Comparison of ENCODE assay signal across 12 cellular contexts in genomic region chr14:20262642-20263128, GRCh38. TPM values are rescaled to one million over a fixed set of nuclear protein-coding genes. Genes with fewer than 3 reads are reported as not detected.
DNase-seq lines count a peak whose midpoint lies in the region; ATAC-seq and TF ChIP-seq lines count a peak whose summit lies in the region.
"Had no signal": no experiment of that assay in that cellular context is flagged by ENCODE, and none has a peak within 500 bp of the region (broad histone marks: within the 10 kb centered on the region; RNA-seq: fewer than 3 reads in every experiment).

No MANE protein-coding gene starts in this region.

- H3K27ac Mint-ChIP-seq in T-helper 2 cell treated with Interferon-gamma antibody and Interleukin-4, amounts not matched to agents 5 μg/mL and 100 μg/mL, for 36 hours, result no peak overlapping the region
- H3K27ac Mint-ChIP-seq: B cell had no signal

- no peaks in the 10 kb centered on the region for H3K9me3 Mint-ChIP-seq in T-helper 2 cell treated with Interferon-gamma antibody and Interleukin-4, amounts not matched to agents 5 μg/mL and 100 μg/mL, for 36 hours

- intact Hi-C loops in sciatic nerve (cut with DNase I), result no loop called here

- H3K4me3 Mint-ChIP-seq in T-helper 2 cell treated with Interferon-gamma antibody and Interleukin-4, amounts not matched to agents 5 μg/mL and 100 μg/mL, for 36 hours, result no peak overlapping the region
- H3K4me3 Mint-ChIP-seq: B cell had no signal

- peak; percentile 4 for DNase-seq in ACHN
- peak; percentile 31 for DNase-seq in HFF-Myc (ENCODE audit: extremely low read depth, low read depth)
- peak; percentile 64 for DNase-seq in T1000 (lab: John Stamatoyannopoulos, UW)
- peak; percentile 54 for DNase-seq in glomerular visceral epithelial cell (ENCODE audit: extremely low spot score)
- no peak for DNase-seq in GM10266 (ENCODE audit: extremely low spot score)
- DNase-seq in sciatic nerve (ENCODE audit: low spot score), result no peak
- DNase-seq in NCI-H128 (lab: John Stamatoyannopoulos, UW; ENCODE audit: unreplicated experiment), result no peak
- no peak for DNase-seq in T-helper 2 cell treated with Interferon-gamma antibody and Interleukin-4, amounts not matched to agents 5 μg/mL and 100 μg/mL, for 36 hours (ENCODE audit: low spot score)
- DNase-seq: NCI-H774, pancreas, trophoblast cell had no signal

- no peak overlapping the region for H3K4me3 ChIP-seq in HFF-Myc (replicated peaks; ENCODE audit: low read depth, low read length)
- H3K4me3 ChIP-seq: pancreas had no signal

- no peaks in the 10 kb centered on the region for H3K27me3 Mint-ChIP-seq in T-helper 2 cell treated with Interferon-gamma antibody and Interleukin-4, amounts not matched to agents 5 μg/mL and 100 μg/mL, for 36 hours (ENCODE audit: low read depth)
- H3K27me3 Mint-ChIP-seq: B cell had no signal

- no peak for TF ChIP-seq CTCF in HFF-Myc (IDR thresholded peaks at IDR 0.05; ENCODE audit: low read depth, low read length, missing control alignments)
- TF ChIP-seq CTCF in GM10266 (IDR thresholded peaks at IDR 0.05; ENCODE audit: control insufficient read depth, insufficient read depth, low read depth, missing control alignments), result no peak

- no peak for ATAC-seq in sciatic nerve
- ATAC-seq: pancreas had no signal

- no peaks in the 10 kb centered on the region for H3K4me1 Mint-ChIP-seq in T-helper 2 cell treated with Interferon-gamma antibody and Interleukin-4, amounts not matched to agents 5 μg/mL and 100 μg/mL, for 36 hours (ENCODE audit: low read depth)

- in situ Hi-C loops in ACHN (cut with HindIII; ENCODE audit: low pct_ligation_motif_present, low pct_unique_long_range_greater_than_20kb, low sequenced_read_pairs), result no loop called here

- H3K36me3 Mint-ChIP-seq in T-helper 2 cell treated with Interferon-gamma antibody and Interleukin-4, amounts not matched to agents 5 μg/mL and 100 μg/mL, for 36 hours (ENCODE audit: low read depth), result no peaks in the 10 kb centered on the region

RNA-seq across cellular contexts. Expression of gene OR11H4, which starts 23.6 kb away (rescaled TPM):
- total RNA-seq in sciatic nerve, result not detected
- total RNA-seq: B cell, pancreas had no signal

RNA-seq across cellular contexts. Expression of gene OR11H7, which starts 33.9 kb away (rescaled TPM):
- not detected for total RNA-seq in sciatic nerve
- total RNA-seq: B cell, pancreas had no signal

RNA-seq across cellular contexts. Expression of gene OR11H6, which starts 39.2 kb away (rescaled TPM):
- total RNA-seq in sciatic nerve, result not detected
- total RNA-seq: B cell, pancreas had no signal

RNA-seq across cellular contexts. Expression of gene TTC5, which starts 43.1 kb away (rescaled TPM):
- total RNA-seq in sciatic nerve, result 19.9 TPM

Comparison
In these comparisons a context has a peak if more than half of its experiments do, and no peak if none do; other contexts are left out.
1. DNase-seq: peak in ACHN (single experiment), HFF-Myc (single experiment), T1000 (single experiment) and glomerular visceral epithelial cell (single experiment); none in GM10266 (single experiment), sciatic nerve (single experiment), NCI-H128 (single experiment) and T-helper 2 cell treated with Interferon-gamma antibody and Interleukin-4, amounts not matched to agents 5 μg/mL and 100 μg/mL, for 36 hours (single experiment).